ENCODE assay signal across 15 cellular contexts in genomic region chr6:132498638-132499037, GRCh38. TPM values are rescaled to one million over a fixed set of nuclear protein-coding genes. Genes with fewer than 3 reads are reported as not detected.
DNase-seq lines count a peak whose midpoint lies in the region; ATAC-seq and TF ChIP-seq lines count a peak whose summit lies in the region.
"Had no signal": no experiment of that assay in that cellular context is flagged by ENCODE, and none has a peak within 500 bp of the region (broad histone marks: within the 10 kb centered on the region; RNA-seq: fewer than 3 reads in every experiment).

No MANE protein-coding gene starts in this region.

- H3K36me3 ChIP-seq in tibial nerve = peaks cover 0 to 50% (median 8%) of the 10 kb centered on the region in 3 donors

- H3K4me3 ChIP-seq in GM08714 (ENCODE audit: low read length) = peak overlapping the region; percentile 30; the same call in 1 of the 2 replicates
- no peak overlapping the region for H3K4me3 ChIP-seq in tibial nerve
- H3K4me3 ChIP-seq: heart left ventricle, smooth muscle cell, stomach had no signal

- TF ChIP-seq CTCF in tibial nerve (IDR thresholded peaks at IDR 0.05) = no peak

- DNase-seq in NAMALWA (ENCODE audit: low spot score) (peak; percentile 65), tibial nerve (ENCODE audit: low spot score in 2 of 2) (no peak)
- DNase-seq in activated CD4-positive, CD25-positive, alpha-beta regulatory T cell treated with anti-CD3 and anti-CD28 coated beads, Interleukin-2, amount 50 U/mL, for 72 hours = no peak
- no peak for DNase-seq in stimulated activated CD4-positive, alpha-beta T cell treated with anti-CD3 and anti-CD28 coated beads, Interleukin-1b, Interleukin-23, amount 100 ng/mL, for 48 hours
- no peak for DNase-seq in stimulated activated CD4-positive, alpha-beta T cell treated with anti-CD3 and anti-CD28 coated beads, Interleukin-2, amount 100 ng/mL, for 48 hours
- DNase-seq: cortex of kidney, heart left ventricle, NCI-H524 treated with DMSO at 0.1 percent for 48 hours, stomach had no signal

- H3K4me1 ChIP-seq in tibial nerve = peaks cover 0 to 44% (median 11%) of the 10 kb centered on the region in 4 donors

- no peak for TF ChIP-seq EP300 in tibial nerve (IDR thresholded peaks at IDR 0.05)

- ATAC-seq in GM19452 (IDR thresholded peaks at IDR 0.05; ENCODE audit: unreplicated experiment) = peak; percentile 55
- ATAC-seq in HG02943 (IDR thresholded peaks at IDR 0.05; ENCODE audit: low read depth, unreplicated experiment) = peak; percentile 65
- ATAC-seq: heart left ventricle had no signal

- TF ChIP-seq POLR2A in tibial nerve (IDR thresholded peaks at IDR 0.05) = no peak

- H3K27me3 ChIP-seq in tibial nerve = no peaks in the 10 kb centered on the region
- H3K27me3 ChIP-seq: heart left ventricle, stomach had no signal

- WGBS in tibial nerve, 2 donors = 84 to 90% methylated on average over 3 of the region's 3 CpGs

- H3K9me3 ChIP-seq in tibial nerve = no peaks in the 10 kb centered on the region
- H3K9me3 ChIP-seq: heart left ventricle, stomach had no signal

- no peak overlapping the region for H3K27ac ChIP-seq in tibial nerve
- H3K27ac ChIP-seq: stomach had no signal

RNA-seq across cellular contexts. Expression of gene STX7, which starts 14.3 kb away (rescaled TPM):
- 10 to 100 TPM; 53.4 to 92.0 (median 65.6) TPM for total RNA-seq in tibial nerve

RNA-seq across cellular contexts. Expression of gene TAAR9, which starts 39.4 kb away (rescaled TPM):
- not detected for total RNA-seq in tibial nerve
- total RNA-seq: activated T-helper 1 cell treated with anti-CD3 and anti-CD28 coated beads, Interleukin-12 subunit alpha, Interleukin-12 subunit beta, Interleukin-2, Interleukin-4 antibody, amounts not matched to agents 30 ng/mL and 10 ng/mL and 1 ng/mL, durations not matched to agents 14 hours and 24 hours and 36 hours; heart left ventricle; mononuclear cell; smooth muscle cell; stomach had no signal

RNA-seq across cellular contexts. Expression of gene TAAR8, which starts 53.8 kb away (rescaled TPM):
- not detected for total RNA-seq in tibial nerve
- total RNA-seq: activated T-helper 1 cell treated with anti-CD3 and anti-CD28 coated beads, Interleukin-12 subunit alpha, Interleukin-12 subunit beta, Interleukin-2, Interleukin-4 antibody, amounts not matched to agents 30 ng/mL and 10 ng/mL and 1 ng/mL, durations not matched to agents 14 hours and 24 hours and 36 hours; heart left ventricle; mononuclear cell; smooth muscle cell; stomach had no signal
